In genomic region chr22:44311104-44311854, GRCh38 we compare ENCODE assay signal across 20 cellular contexts. TPM values are rescaled to one million over a fixed set of nuclear protein-coding genes. Genes with fewer than 3 reads are reported as not detected.
DNase-seq lines count a peak whose midpoint lies in the region; FAIRE-seq and TF ChIP-seq lines count a peak whose summit lies in the region.
"Had no signal": no experiment of that assay in that cellular context is flagged by ENCODE, and none has a peak within 500 bp of the region (broad histone marks: within the 10 kb centered on the region; RNA-seq: fewer than 3 reads in every experiment).

No MANE protein-coding gene starts in this region.

- H3K9me3 Mint-ChIP-seq in activated T-helper 1 cell treated with anti-CD3 and anti-CD28 coated beads, Interleukin-12 subunit alpha, Interleukin-12 subunit beta, Interleukin-2, Interleukin-4 antibody, amounts not matched to agents 30 ng/mL and 10 ng/mL and 1 ng/mL, durations not matched to agents 14 hours and 24 hours and 36 hours, result no peaks in the 10 kb centered on the region
- H3K9me3 Mint-ChIP-seq: activated naive CD4-positive, alpha-beta T cell treated with anti-CD3 and anti-CD28 coated beads, Interleukin-2, amount 50 U/mL, for 24 hours; dendritic cell treated with granulocyte-macrophage colony-stimulating factor and Interleukin-4, amounts not matched to agents 40 ng/mL and 50 ng/mL, for 4 days had no signal

- CTCF ChIA-PET in RWPE1 (lab: Yijun Ruan, JAX), result no interaction called here

- no peak for TF ChIP-seq EP300 in transverse colon (IDR thresholded peaks at IDR 0.05; ENCODE audit: low read depth)

- H3K27me3 ChIP-seq in keratinocyte (ENCODE audit: control insufficient read depth, extremely low read depth, insufficient read depth, low read length) (peaks cover 5% of the 10 kb centered on the region), transverse colon (no peaks in the 10 kb centered on the region)
- H3K27me3 ChIP-seq: BLaER1 had no signal

- DNase-seq in RWPE1 (ENCODE audit: low spot score), result no peak
- DNase-seq in keratinocyte (ENCODE audit: low read depth, low spot score), result no peak
- no peak for DNase-seq in transverse colon
- no peak for DNase-seq in ACHN
- no peak for DNase-seq in activated T-helper 1 cell treated with anti-CD3 and anti-CD28 coated beads, Interleukin-12 subunit alpha, Interleukin-12 subunit beta, Interleukin-2, Interleukin-4 antibody, amounts not matched to agents 30 ng/mL and 10 ng/mL and 1 ng/mL, durations not matched to agents 14 hours and 24 hours and 36 hours (ENCODE audit: low spot score)
- DNase-seq in SHP77 (lab: John Stamatoyannopoulos, UW), result no peak
- DNase-seq: activated CD4-positive, alpha-beta T cell treated with anti-CD3 and anti-CD28 coated beads, Interleukin-2, amount 50 U/mL, for 4 hours; activated T-cell treated with anti-CD3 and anti-CD28 coated beads, Interleukin-2, amount 50 U/mL, for 1 hour; NCI-H1694 treated with DMSO at 0.1 percent for 48 hours; NCI-H345; RPMI8226; stimulated activated CD4-positive, alpha-beta T cell treated with anti-CD3 and anti-CD28 coated beads, Interleukin-2, amount 100 ng/mL, for 24 hours had no signal

- FAIRE-seq in keratinocyte (lab: Jason Lieb, UNC), result no peak
- FAIRE-seq: G401.6 had no signal

- no peak overlapping the region for H3K4me3 Mint-ChIP-seq in activated T-helper 1 cell treated with anti-CD3 and anti-CD28 coated beads, Interleukin-12 subunit alpha, Interleukin-12 subunit beta, Interleukin-2, Interleukin-4 antibody, amounts not matched to agents 30 ng/mL and 10 ng/mL and 1 ng/mL, durations not matched to agents 14 hours and 24 hours and 36 hours
- H3K4me3 Mint-ChIP-seq: activated naive CD4-positive, alpha-beta T cell treated with anti-CD3 and anti-CD28 coated beads, Interleukin-2, amount 50 U/mL, for 24 hours; brain; dendritic cell treated with granulocyte-macrophage colony-stimulating factor and Interleukin-4, amounts not matched to agents 40 ng/mL and 50 ng/mL, for 4 days had no signal

- TF ChIP-seq POLR2A in transverse colon (IDR thresholded peaks at IDR 0.05), result no peak

- H3K4me3 ChIP-seq in GM12875 (ENCODE audit: low read depth, low read length) (no peak overlapping the region), keratinocyte (ENCODE audit: control insufficient read depth in 2 of 3, extremely low read depth in 1 of 3, insufficient read depth in 2 of 3, low read depth in 1 of 3, low read length in 3 of 3) (peak overlapping the region in 1 of 3 experiments; percentile 7), transverse colon (no peak overlapping the region)
- H3K4me3 ChIP-seq: BLaER1 had no signal

- intact Hi-C loops in transverse colon (cut with DNase I; ENCODE audit: low total_unique reads), result no loop called here
- intact Hi-C loops in activated T-helper 1 cell treated with anti-CD3 and anti-CD28 coated beads, Interleukin-12 subunit alpha, Interleukin-12 subunit beta, Interleukin-2, Interleukin-4 antibody, amounts not matched to agents 30 ng/mL and 10 ng/mL and 1 ng/mL, durations not matched to agents 14 hours and 24 hours and 36 hours (cut with micrococcal nuclease), result no loop called here

- H2AFZ ChIP-seq in keratinocyte (ENCODE audit: control insufficient read depth, low read length), result no peak overlapping the region

- 75% methylated on average over 7 of the region's 10 CpGs; no CpG with 5 or more reads in 1 of the 2 donors for WGBS in transverse colon (ENCODE audit: low coverage in 1 of 2), 2 donors

- H3K79me2 ChIP-seq in keratinocyte (ENCODE audit: control insufficient read depth, insufficient read depth, low read length), result no peaks in the 10 kb centered on the region

- H3K9me3 ChIP-seq in keratinocyte (ENCODE audit: control insufficient read depth, low read depth, low read length) (no peaks in the 10 kb centered on the region), transverse colon (no peaks in the 10 kb centered on the region)
- H3K9me3 ChIP-seq: BLaER1 had no signal

- dilution Hi-C loops in keratinocyte (cut with MboI; ENCODE audit: extremely low pct_ligation_motif_present, low sequenced_read_pairs), result no loop called here

- POLR2A ChIA-PET in RWPE1 (lab: Yijun Ruan, JAX; ENCODE audit: low non-redundant PET), result no interaction called here

- TF ChIP-seq CTCF in GM12875 (IDR thresholded peaks at IDR 0.05; ENCODE audit: borderline replicate concordance, insufficient read depth, low read depth, low read length) (peak; percentile 14; the same call in 1 of the 2 replicates), RWPE1 (conservative IDR thresholded peaks at IDR 0.05; ENCODE audit: low read depth) (no peak), keratinocyte (optimal IDR thresholded peaks at IDR 0.05 in 1 of 3, IDR thresholded peaks at IDR 0.05 in 1 of 3, conservative IDR thresholded peaks at IDR 0.05 in 1 of 3; ENCODE audit: extremely low read depth in 1 of 3, insufficient read depth in 2 of 3, low read length in 3 of 3) (peak in 1 of 3 experiments; percentile 9), transverse colon (IDR thresholded peaks at IDR 0.05) (no peak)

- H3K27ac ChIP-seq in RWPE1 (peak overlapping the region; percentile 90), keratinocyte (ENCODE audit: control insufficient read depth, insufficient read depth, low read length) (peak overlapping the region; percentile 29), transverse colon (peak overlapping the region; percentile 51 to 88 (median 80))
- H3K27ac ChIP-seq: BLaER1, epithelial cell of prostate had no signal

- in situ Hi-C loops in transverse colon (cut with MboI; ENCODE audit: low pct_ligation_motif_present in 1 of 4, low pct_unique_long_range_greater_than_20kb in 1 of 4, low sequenced_read_pairs in 3 of 4), result no loop called here
- in situ Hi-C loops in ACHN (cut with HindIII; ENCODE audit: low pct_ligation_motif_present, low pct_unique_long_range_greater_than_20kb, low sequenced_read_pairs), result no loop called here

- no peaks in the 10 kb centered on the region for H4K20me1 ChIP-seq in keratinocyte (ENCODE audit: control insufficient read depth, extremely low read depth, insufficient read depth, low read length)
- H4K20me1 ChIP-seq: BLaER1 had no signal

- peaks cover 2% of the 10 kb centered on the region for H3K27me3 Mint-ChIP-seq in activated T-helper 1 cell treated with anti-CD3 and anti-CD28 coated beads, Interleukin-12 subunit alpha, Interleukin-12 subunit beta, Interleukin-2, Interleukin-4 antibody, amounts not matched to agents 30 ng/mL and 10 ng/mL and 1 ng/mL, durations not matched to agents 14 hours and 24 hours and 36 hours (ENCODE audit: insufficient read depth)
- H3K27me3 Mint-ChIP-seq: activated naive CD4-positive, alpha-beta T cell treated with anti-CD3 and anti-CD28 coated beads, Interleukin-2, amount 50 U/mL, for 24 hours had no signal

- peak overlapping the region; percentile 13 for H3K4me2 ChIP-seq in keratinocyte (ENCODE audit: control insufficient read depth, extremely low read depth, insufficient read depth, low read depth, low read length)
- H3K4me2 ChIP-seq: BLaER1 had no signal

- H3K27ac Mint-ChIP-seq in activated T-helper 1 cell treated with anti-CD3 and anti-CD28 coated beads, Interleukin-12 subunit alpha, Interleukin-12 subunit beta, Interleukin-2, Interleukin-4 antibody, amounts not matched to agents 30 ng/mL and 10 ng/mL and 1 ng/mL, durations not matched to agents 14 hours and 24 hours and 36 hours, result no peak overlapping the region
- H3K27ac Mint-ChIP-seq: activated naive CD4-positive, alpha-beta T cell treated with anti-CD3 and anti-CD28 coated beads, Interleukin-2, amount 50 U/mL, for 24 hours; brain; dendritic cell treated with granulocyte-macrophage colony-stimulating factor and Interleukin-4, amounts not matched to agents 40 ng/mL and 50 ng/mL, for 4 days had no signal

- H3K9me1 ChIP-seq in keratinocyte (ENCODE audit: control insufficient read depth, extremely low read depth, insufficient read depth, low read length), result no peaks in the 10 kb centered on the region

- H3K9ac ChIP-seq in keratinocyte (ENCODE audit: control insufficient read depth, extremely low read depth, insufficient read depth, low read length), result peak overlapping the region; percentile 42
- H3K9ac ChIP-seq: BLaER1 had no signal

- peaks cover 43% of the 10 kb centered on the region for H3K4me1 ChIP-seq in keratinocyte (ENCODE audit: control insufficient read depth, extremely low read depth, insufficient read depth, low read length)
- H3K4me1 ChIP-seq in transverse colon, result peaks cover 19 to 34% (median 28%) of the 10 kb centered on the region in 4 donors

- H3K4me1 Mint-ChIP-seq in activated T-helper 1 cell treated with anti-CD3 and anti-CD28 coated beads, Interleukin-12 subunit alpha, Interleukin-12 subunit beta, Interleukin-2, Interleukin-4 antibody, amounts not matched to agents 30 ng/mL and 10 ng/mL and 1 ng/mL, durations not matched to agents 14 hours and 24 hours and 36 hours (ENCODE audit: low read depth), result peaks cover 4% of the 10 kb centered on the region

- H3K36me3 ChIP-seq in keratinocyte (ENCODE audit: control insufficient read depth in 2 of 2, extremely low read depth in 1 of 2, insufficient read depth in 2 of 2, low read length in 2 of 2) (no peaks in the 10 kb centered on the region), transverse colon (no peaks in the 10 kb centered on the region)
- H3K36me3 ChIP-seq: BLaER1 had no signal

- no peaks in the 10 kb centered on the region for H3K36me3 Mint-ChIP-seq in activated T-helper 1 cell treated with anti-CD3 and anti-CD28 coated beads, Interleukin-12 subunit alpha, Interleukin-12 subunit beta, Interleukin-2, Interleukin-4 antibody, amounts not matched to agents 30 ng/mL and 10 ng/mL and 1 ng/mL, durations not matched to agents 14 hours and 24 hours and 36 hours (ENCODE audit: low read depth)
- H3K36me3 Mint-ChIP-seq: activated naive CD4-positive, alpha-beta T cell treated with anti-CD3 and anti-CD28 coated beads, Interleukin-2, amount 50 U/mL, for 24 hours; brain had no signal

RNA-seq across cellular contexts. Expression of gene SHISAL1, which starts 1.5 kb away (rescaled TPM):
- polyA plus RNA-seq in keratinocyte, result 0.18 to 1.5 TPM (median 0.24 TPM) in 3 replicates
- polyA plus RNA-seq in keratinocyte (2011; ENCODE audit: low read depth), result 0.11 TPM
- 0.36 and 0.40 TPM in 2 replicates for polyA plus RNA-seq in keratinocyte (2011; cell fraction: cytosol; rRNA removed)
- polyA plus RNA-seq in keratinocyte (2011; cell fraction: nucleus; rRNA removed), result 1.6 and 2.2 TPM in 2 replicates
- polyA plus RNA-seq in keratinocyte (2012; ENCODE audit: low replicate concordance), result 0.15 and 0.34 TPM in 2 replicates
- polyA minus RNA-seq in keratinocyte, result 0.29 to 2.3 TPM (median 0.30 TPM) in 3 replicates
- polyA minus RNA-seq in keratinocyte (2011; cell fraction: cytosol; rRNA and poly(A)+ RNA removed), result 0.58 TPM
- 1.3 and 2.6 TPM in 2 replicates for polyA minus RNA-seq in keratinocyte (2011; cell fraction: nucleus; rRNA and poly(A)+ RNA removed)
- total RNA-seq in transverse colon, result 1 to 10 TPM; 1.9 to 4.6 (median 3.2) TPM
- total RNA-seq in activated T-helper 1 cell treated with anti-CD3 and anti-CD28 coated beads, Interleukin-12 subunit alpha, Interleukin-12 subunit beta, Interleukin-2, Interleukin-4 antibody, amounts not matched to agents 30 ng/mL and 10 ng/mL and 1 ng/mL, durations not matched to agents 14 hours and 24 hours and 36 hours, result not detected in 2 replicates
- total RNA-seq: mononuclear cell had no signal

Comparison
In these comparisons a context has a peak if more than half of its experiments do, and no peak if none do; other contexts are left out.
1. H3K27ac ChIP-seq: peak in every context shown above with its lines; median percentile 90 in RWPE1; 80 in transverse colon; 29 in keratinocyte.